ENCODE assay signal across 22 cellular contexts in genomic region chr6:135097172-135097571, GRCh38.
"Had no signal": no experiment of that assay in that cellular context is flagged by ENCODE, and none has a peak within 500 bp of the region (broad histone marks: within the 10 kb centered on the region; RNA-seq: fewer than 3 reads in every experiment).

No MANE protein-coding gene starts in this region.

- H3K27me3 ChIP-seq: neural progenitor cell, neutrophil, spleen, suprapubic skin, tibial artery, upper lobe of right lung had no signal

- H3K4me1 ChIP-seq: left ventricle myocardium inferior, neural progenitor cell, prostate gland, spleen, suprapubic skin, tibial artery, upper lobe of right lung had no signal

- H3K9me3 ChIP-seq: left ventricle myocardium inferior, neutrophil, prostate gland, spleen, suprapubic skin, thoracic aorta, tibial artery, upper lobe of right lung had no signal

- H3K4me3 ChIP-seq: left ventricle myocardium inferior, lung, neural progenitor cell, prostate gland, spleen, suprapubic skin, thoracic aorta, tibial artery, upper lobe of right lung had no signal

- DNase-seq: islet precursor cell; left ventricle myocardium inferior; mesendoderm; naive B cell; natural killer cell; nephron progenitor cell; occipital lobe; retina; right cardiac atrium; small intestine; spleen; stimulated activated CD4-positive, alpha-beta T cell treated with anti-CD3 and anti-CD28 coated beads, Interleukin-4, amount 100 ng/mL, for 24 hours; stimulated activated naive CD4-positive, alpha-beta T cell; tibial artery; trophoblast cell; upper lobe of right lung had no signal

- H3K27ac ChIP-seq: left ventricle myocardium inferior, neural progenitor cell, neutrophil, prostate gland, spleen, suprapubic skin, thoracic aorta, tibial artery, upper lobe of right lung had no signal

- H3K36me3 ChIP-seq: left ventricle myocardium inferior, neural progenitor cell, neutrophil, prostate gland, spleen, suprapubic skin, thoracic aorta, tibial artery, upper lobe of right lung had no signal

- H3K9ac ChIP-seq: neural progenitor cell had no signal

- H3K4me2 ChIP-seq: neural progenitor cell had no signal

- H2AFZ ChIP-seq: neural progenitor cell had no signal
